Comparison of ENCODE assay signal across 2 cellular contexts in genomic region chr6:102799051-102799450, GRCh38.
TF ChIP-seq lines count a peak whose summit lies in the region.

No MANE protein-coding gene starts in this region.

TF ChIP-seq in GM23338, 12 proteins besides CTCF, POLR2A, EP300 and RAD21 (continued from another document):
- TF ChIP-seq EZH2 (IDR thresholded peaks at IDR 0.05; ENCODE audit: low read depth, unreplicated experiment), result no peak
- no peak for TF ChIP-seq POLR2AphosphoS5 (IDR thresholded peaks at IDR 0.05; ENCODE audit: low read depth)
- no peak for TF ChIP-seq ZNF331 (CRISPR knock-in tag; IDR thresholded peaks at IDR 0.05; ENCODE audit: low read depth)
- TF ChIP-seq ETS1 (IDR thresholded peaks at IDR 0.05), result no peak
- no peak for TF ChIP-seq ZNF462 (CRISPR knock-in tag; IDR thresholded peaks at IDR 0.05)
- no peak for TF ChIP-seq NANOG (IDR thresholded peaks at IDR 0.05; ENCODE audit: borderline replicate concordance)
- TF ChIP-seq CREB1 (CRISPR knock-in tag; IDR thresholded peaks at IDR 0.05; ENCODE audit: low read depth), result no peak
- TF ChIP-seq JUNB (IDR thresholded peaks at IDR 0.05; ENCODE audit: unreplicated experiment), result no peak
- TF ChIP-seq, protein P1, sequence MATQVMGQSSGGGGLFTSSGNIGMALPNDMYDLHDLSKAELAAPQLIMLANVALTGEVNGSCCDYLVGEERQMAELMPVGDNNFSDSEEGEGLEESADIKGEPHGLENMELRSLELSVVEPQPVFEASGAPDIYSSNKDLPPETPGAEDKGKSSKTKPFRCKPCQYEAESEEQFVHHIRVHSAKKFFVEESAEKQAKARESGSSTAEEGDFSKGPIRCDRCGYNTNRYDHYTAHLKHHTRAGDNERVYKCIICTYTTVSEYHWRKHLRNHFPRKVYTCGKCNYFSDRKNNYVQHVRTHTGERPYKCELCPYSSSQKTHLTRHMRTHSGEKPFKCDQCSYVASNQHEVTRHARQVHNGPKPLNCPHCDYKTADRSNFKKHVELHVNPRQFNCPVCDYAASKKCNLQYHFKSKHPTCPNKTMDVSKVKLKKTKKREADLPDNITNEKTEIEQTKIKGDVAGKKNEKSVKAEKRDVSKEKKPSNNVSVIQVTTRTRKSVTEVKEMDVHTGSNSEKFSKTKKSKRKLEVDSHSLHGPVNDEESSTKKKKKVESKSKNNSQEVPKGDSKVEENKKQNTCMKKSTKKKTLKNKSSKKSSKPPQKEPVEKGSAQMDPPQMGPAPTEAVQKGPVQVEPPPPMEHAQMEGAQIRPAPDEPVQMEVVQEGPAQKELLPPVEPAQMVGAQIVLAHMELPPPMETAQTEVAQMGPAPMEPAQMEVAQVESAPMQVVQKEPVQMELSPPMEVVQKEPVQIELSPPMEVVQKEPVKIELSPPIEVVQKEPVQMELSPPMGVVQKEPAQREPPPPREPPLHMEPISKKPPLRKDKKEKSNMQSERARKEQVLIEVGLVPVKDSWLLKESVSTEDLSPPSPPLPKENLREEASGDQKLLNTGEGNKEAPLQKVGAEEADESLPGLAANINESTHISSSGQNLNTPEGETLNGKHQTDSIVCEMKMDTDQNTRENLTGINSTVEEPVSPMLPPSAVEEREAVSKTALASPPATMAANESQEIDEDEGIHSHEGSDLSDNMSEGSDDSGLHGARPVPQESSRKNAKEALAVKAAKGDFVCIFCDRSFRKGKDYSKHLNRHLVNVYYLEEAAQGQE (IDR thresholded peaks at IDR 0.05; ENCODE audit: unreplicated experiment), result no peak
- no peak for TF ChIP-seq ZNF114 (CRISPR knock-in tag; IDR thresholded peaks at IDR 0.05)
- TF ChIP-seq EZH2phosphoT487 (IDR thresholded peaks at IDR 0.05; ENCODE audit: unreplicated experiment), result no peak

TF ChIP-seq in H1, 55 proteins besides CTCF, POLR2A, EP300 and RAD21:
- TF ChIP-seq BRCA1 (IDR thresholded peaks at IDR 0.05; ENCODE audit: low read depth, low read length) (no peak), NANOG (IDR thresholded peaks at IDR 0.05; ENCODE audit: insufficient read depth, low read depth, low read length, poor library complexity, severe bottlenecking) (no peak), ASH2L (IDR thresholded peaks at IDR 0.05; ENCODE audit: low read length) (peak; percentile 17)
- TF ChIP-seq, protein P2, sequence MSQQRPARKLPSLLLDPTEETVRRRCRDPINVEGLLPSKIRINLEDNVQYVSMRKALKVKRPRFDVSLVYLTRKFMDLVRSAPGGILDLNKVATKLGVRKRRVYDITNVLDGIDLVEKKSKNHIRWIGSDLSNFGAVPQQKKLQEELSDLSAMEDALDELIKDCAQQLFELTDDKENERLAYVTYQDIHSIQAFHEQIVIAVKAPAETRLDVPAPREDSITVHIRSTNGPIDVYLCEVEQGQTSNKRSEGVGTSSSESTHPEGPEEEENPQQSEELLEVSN (IDR thresholded peaks at IDR 0.05), result no peak
